Comparison of ENCODE assay signal across 1 cellular context in the genomic region with DNA sequence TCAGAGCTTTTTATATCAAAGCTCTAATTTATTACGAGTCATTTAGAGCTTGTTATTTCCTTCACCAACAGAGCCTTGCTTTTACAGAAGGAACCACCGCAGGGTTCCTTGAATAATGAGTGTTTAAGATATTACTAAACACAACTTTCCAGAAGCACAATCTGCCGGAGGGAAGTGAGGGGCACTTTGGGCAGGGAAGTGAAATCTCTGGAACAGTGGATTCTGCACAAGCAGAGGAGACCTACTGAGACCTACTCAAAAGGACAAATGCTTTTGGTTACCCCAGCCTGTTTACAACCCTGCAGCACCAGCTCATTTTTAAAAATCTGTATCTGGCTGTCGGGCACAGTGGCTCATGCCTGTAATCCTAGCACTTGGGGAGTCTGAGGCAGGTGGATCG.
TF ChIP-seq lines count a peak whose summit lies in the region.

No MANE protein-coding gene starts in this region.

TF ChIP-seq in GM23338, 12 proteins besides CTCF, POLR2A, EP300 and RAD21 (continued from another document):
- TF ChIP-seq EZH2 (IDR thresholded peaks at IDR 0.05; ENCODE audit: low read depth, unreplicated experiment): no peak
- TF ChIP-seq STAT1 (IDR thresholded peaks at IDR 0.05; ENCODE audit: unreplicated experiment): no peak
